ENCODE assay signal across 14 cellular contexts in the genomic region with DNA sequence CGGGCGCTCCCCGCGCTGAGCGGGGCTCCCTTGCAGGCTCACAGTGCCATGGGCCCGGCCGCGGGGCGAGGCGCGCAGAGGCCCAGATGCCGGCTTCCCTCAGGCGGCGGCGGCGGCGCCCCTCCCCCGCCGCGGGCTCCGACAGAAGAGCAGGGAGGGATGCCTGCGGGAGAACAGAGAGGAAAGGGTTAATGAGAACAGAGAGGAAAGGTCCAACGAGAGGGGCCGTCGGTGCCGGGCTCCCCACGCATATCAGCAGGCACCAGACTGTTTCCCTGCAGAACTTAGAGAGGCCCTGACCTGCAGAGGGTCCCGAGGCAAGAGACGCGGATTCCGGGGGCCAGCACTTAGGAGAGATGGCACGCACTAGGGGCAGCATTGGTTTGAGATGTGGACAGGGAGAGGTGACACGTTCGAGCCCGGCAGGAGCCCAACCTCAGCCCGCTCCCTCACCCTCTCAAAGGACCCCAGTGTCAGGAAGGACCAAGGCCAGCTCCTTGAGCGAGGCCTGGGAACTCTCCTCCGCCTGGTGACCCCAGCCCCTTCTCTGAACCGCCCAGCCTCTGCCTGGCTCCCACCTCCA. TPM values are rescaled to one million over a fixed set of nuclear protein-coding genes. Genes with fewer than 3 reads are reported as not detected.
A peak's percentile ranks its signal among the peaks of the same experiment; 100 is the strongest.
DNase-seq lines count a peak whose midpoint lies in the region; ATAC-seq and TF ChIP-seq lines count a peak whose summit lies in the region.
"Had no signal": no experiment of that assay in that cellular context is flagged by ENCODE, and none has a peak within 500 bp of the region (broad histone marks: within the 10 kb centered on the region; RNA-seq: fewer than 3 reads in every experiment).

No MANE protein-coding gene starts in this region.

- H3K9me3 Mint-ChIP-seq in GM23338 (no peaks in the 10 kb centered on the region), nephron (no peaks in the 10 kb centered on the region), osteocyte (ENCODE audit: unreplicated experiment) (no peaks in the 10 kb centered on the region)
- H3K9me3 Mint-ChIP-seq: activated CD4-positive, alpha-beta T cell treated with anti-CD3 and anti-CD28 coated beads, Interleukin-2, amount 10 ng/mL, durations not matched to agents 7 days and 5 days had no signal

- peaks cover 59% of the 10 kb centered on the region for H3K27me3 Mint-ChIP-seq in GM23338 (ENCODE audit: insufficient read depth, low read depth, poor library complexity)
- H3K27me3 Mint-ChIP-seq in nephron (ENCODE audit: low read depth), result peaks cover 88% of the 10 kb centered on the region
- H3K27me3 Mint-ChIP-seq in osteocyte (ENCODE audit: unreplicated experiment), result peaks cover 56% of the 10 kb centered on the region

- peaks cover 18% of the 10 kb centered on the region for H3F3A ChIP-seq in GM23338 (replicated peaks; ENCODE audit: low read depth)

- H3K27ac Mint-ChIP-seq in GM23338 (no peak overlapping the region), nephron (no peak overlapping the region), osteocyte (ENCODE audit: unreplicated experiment) (no peak overlapping the region)
- H3K27ac Mint-ChIP-seq: activated CD4-positive, alpha-beta T cell treated with anti-CD3 and anti-CD28 coated beads, Interleukin-2, amount 10 ng/mL, durations not matched to agents 7 days and 5 days had no signal

- DNase-seq in GM23338 (ENCODE audit: low spot score) (peak; percentile 82), ecto neural progenitor cell (ENCODE audit: low spot score) (peak; percentile 66), cerebellar cortex (ENCODE audit: low spot score) (no peak), NCI-H82 (lab: John Stamatoyannopoulos, UW) (no peak), DMS114 treated with DMSO at 0.1 percent for 48 hours (lab: John Stamatoyannopoulos, UW; ENCODE audit: unreplicated experiment) (no peak), osteocyte (ENCODE audit: extremely low spot score, unreplicated experiment) (no peak)
- DNase-seq: activated CD4-positive, alpha-beta T cell treated with anti-CD3 and anti-CD28 coated beads, Interleukin-2, amount 10 ng/mL, durations not matched to agents 7 days and 5 days; central memory CD4-positive, alpha-beta T cell; NCI-H226; sigmoid colon had no signal

- no peak overlapping the region for H3K9ac ChIP-seq in BLaER1 treated with 17β-estradiol and CSF1 and Interleukin-3, amounts not matched to agents 10 nM and 100 nM

- no peak for TF ChIP-seq CTCF in GM23338 (conservative IDR thresholded peaks at IDR 0.05; ENCODE audit: low read depth in 2 of 2)
- no peak for TF ChIP-seq CTCF in nephron (IDR thresholded peaks at IDR 0.05; ENCODE audit: unreplicated experiment in 3 of 3)
- no peak for TF ChIP-seq CTCF in osteocyte (IDR thresholded peaks at IDR 0.05)

- H3K4me3 Mint-ChIP-seq in GM23338 (peak overlapping the region; percentile 67), nephron (peak overlapping the region in 2 of 3 experiments; percentile 56 to 70), osteocyte (ENCODE audit: unreplicated experiment) (no peak overlapping the region)
- H3K4me3 Mint-ChIP-seq: activated CD4-positive, alpha-beta T cell treated with anti-CD3 and anti-CD28 coated beads, Interleukin-2, amount 10 ng/mL, durations not matched to agents 7 days and 5 days had no signal

- peak overlapping the region; percentile 78; the same call in 1 of the 2 replicates for H2AFZ ChIP-seq in GM23338
- H2AFZ ChIP-seq: PC-9 had no signal

- H3K36me3 Mint-ChIP-seq in GM23338 (ENCODE audit: low read depth) (no peaks in the 10 kb centered on the region; the same call in 2 of the 3 replicates), nephron (ENCODE audit: low read depth) (no peaks in the 10 kb centered on the region), osteocyte (ENCODE audit: unreplicated experiment) (no peaks in the 10 kb centered on the region)

- ATAC-seq in GM23338, result peak; percentile 30

- H3K4me1 ChIP-seq in BLaER1 treated with 17β-estradiol and CSF1 and Interleukin-3, amounts not matched to agents 10 nM and 100 nM, result peaks cover 23 to 72% (median 54%) of the 10 kb centered on the region in 10 experiments
- peaks cover 40% of the 10 kb centered on the region for H3K4me1 ChIP-seq in GM23338 (ENCODE audit: insufficient read depth)

- no peaks in the 10 kb centered on the region for H3K9me3 ChIP-seq in BLaER1 treated with 17β-estradiol and CSF1 and Interleukin-3, amounts not matched to agents 10 nM and 100 nM (replicated peaks in 1 of 11)
- H3K9me3 ChIP-seq: sigmoid colon had no signal

- H3K36me3 ChIP-seq in BLaER1 treated with 17β-estradiol and CSF1 and Interleukin-3, amounts not matched to agents 10 nM and 100 nM, result no peaks in the 10 kb centered on the region
- H3K36me3 ChIP-seq in GM23338 (ENCODE audit: insufficient read depth), result no peaks in the 10 kb centered on the region
- H3K36me3 ChIP-seq: sigmoid colon had no signal

- H3K4me3 ChIP-seq in BLaER1 treated with 17β-estradiol and CSF1 and Interleukin-3, amounts not matched to agents 10 nM and 100 nM, result peak overlapping the region in 2 of 10 experiments; percentile 25 to 40; a peak in 1 of 20 replicates
- peak overlapping the region; percentile 54 for H3K4me3 ChIP-seq in GM23338
- H3K4me3 ChIP-seq: PC-9 had no signal

- peaks cover 56 to 69% (median 62%) of the 10 kb centered on the region in 11 experiments for H3K27me3 ChIP-seq in BLaER1 treated with 17β-estradiol and CSF1 and Interleukin-3, amounts not matched to agents 10 nM and 100 nM
- peaks cover 45% of the 10 kb centered on the region for H3K27me3 ChIP-seq in GM23338 (ENCODE audit: insufficient read depth)

- H4K20me1 ChIP-seq in BLaER1 treated with 17β-estradiol and CSF1 and Interleukin-3, amounts not matched to agents 10 nM and 100 nM, result peaks cover 0 to 33% (median 0%) of the 10 kb centered on the region in 11 experiments; a peak in 7 of 22 replicates
- H4K20me1 ChIP-seq in GM23338 (replicated peaks; ENCODE audit: insufficient read depth), result peaks cover 5% of the 10 kb centered on the region; the same call in 1 of the 2 replicates

- H3K79me2 ChIP-seq in GM23338 (replicated peaks; ENCODE audit: insufficient read depth), result no peaks in the 10 kb centered on the region; the same call in 1 of the 2 replicates

- H3K27ac ChIP-seq in BLaER1 treated with 17β-estradiol and CSF1 and Interleukin-3, amounts not matched to agents 10 nM and 100 nM, result no peak overlapping the region
- H3K27ac ChIP-seq in GM23338 (ENCODE audit: low read depth), result no peak overlapping the region
- H3K27ac ChIP-seq: PC-9, sigmoid colon had no signal

- H3K4me1 Mint-ChIP-seq in GM23338 (peaks cover 60% of the 10 kb centered on the region), nephron (peaks cover 20% of the 10 kb centered on the region), osteocyte (ENCODE audit: unreplicated experiment) (peaks cover 19% of the 10 kb centered on the region)

- no peaks in the 10 kb centered on the region for H3K9me2 ChIP-seq in GM23338 (ENCODE audit: insufficient read depth)

- H3K4me2 ChIP-seq in BLaER1 treated with 17β-estradiol and CSF1 and Interleukin-3, amounts not matched to agents 10 nM and 100 nM, result peak overlapping the region in 10 of 11 experiments; percentile 24 to 88 (median 46); a peak in 12 of 22 replicates
- H3K4me2 ChIP-seq in GM23338, result peak overlapping the region; percentile 88
- H3K4me2 ChIP-seq: PC-9 had no signal

TF ChIP-seq in GM23338, 12 proteins besides CTCF, POLR2A, EP300 and RAD21:
- TF ChIP-seq, protein P1, sequence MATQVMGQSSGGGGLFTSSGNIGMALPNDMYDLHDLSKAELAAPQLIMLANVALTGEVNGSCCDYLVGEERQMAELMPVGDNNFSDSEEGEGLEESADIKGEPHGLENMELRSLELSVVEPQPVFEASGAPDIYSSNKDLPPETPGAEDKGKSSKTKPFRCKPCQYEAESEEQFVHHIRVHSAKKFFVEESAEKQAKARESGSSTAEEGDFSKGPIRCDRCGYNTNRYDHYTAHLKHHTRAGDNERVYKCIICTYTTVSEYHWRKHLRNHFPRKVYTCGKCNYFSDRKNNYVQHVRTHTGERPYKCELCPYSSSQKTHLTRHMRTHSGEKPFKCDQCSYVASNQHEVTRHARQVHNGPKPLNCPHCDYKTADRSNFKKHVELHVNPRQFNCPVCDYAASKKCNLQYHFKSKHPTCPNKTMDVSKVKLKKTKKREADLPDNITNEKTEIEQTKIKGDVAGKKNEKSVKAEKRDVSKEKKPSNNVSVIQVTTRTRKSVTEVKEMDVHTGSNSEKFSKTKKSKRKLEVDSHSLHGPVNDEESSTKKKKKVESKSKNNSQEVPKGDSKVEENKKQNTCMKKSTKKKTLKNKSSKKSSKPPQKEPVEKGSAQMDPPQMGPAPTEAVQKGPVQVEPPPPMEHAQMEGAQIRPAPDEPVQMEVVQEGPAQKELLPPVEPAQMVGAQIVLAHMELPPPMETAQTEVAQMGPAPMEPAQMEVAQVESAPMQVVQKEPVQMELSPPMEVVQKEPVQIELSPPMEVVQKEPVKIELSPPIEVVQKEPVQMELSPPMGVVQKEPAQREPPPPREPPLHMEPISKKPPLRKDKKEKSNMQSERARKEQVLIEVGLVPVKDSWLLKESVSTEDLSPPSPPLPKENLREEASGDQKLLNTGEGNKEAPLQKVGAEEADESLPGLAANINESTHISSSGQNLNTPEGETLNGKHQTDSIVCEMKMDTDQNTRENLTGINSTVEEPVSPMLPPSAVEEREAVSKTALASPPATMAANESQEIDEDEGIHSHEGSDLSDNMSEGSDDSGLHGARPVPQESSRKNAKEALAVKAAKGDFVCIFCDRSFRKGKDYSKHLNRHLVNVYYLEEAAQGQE (IDR thresholded peaks at IDR 0.05; ENCODE audit: unreplicated experiment), result peak; percentile 68
- TF ChIP-seq ZNF114 (CRISPR knock-in tag; IDR thresholded peaks at IDR 0.05), result no peak
- TF ChIP-seq EZH2 (IDR thresholded peaks at IDR 0.05; ENCODE audit: low read depth, unreplicated experiment), result peak; percentile 54
- no peak for TF ChIP-seq CREB1 (CRISPR knock-in tag; IDR thresholded peaks at IDR 0.05; ENCODE audit: low read depth)

RNA-seq across cellular contexts. Expression of a gene that starts 9.1 kb away (rescaled TPM):
- 17.0 and 22.1 TPM in 2 replicates for total RNA-seq in GM23338 (2014; rRNA removed; shearing (Covaris generic))
- 3.4 and 5.7 TPM in 2 replicates for polyA plus RNA-seq in GM23338 (2016; fragmentation: Nextera tagmentation; extraction: Ambion mirVana)
- total RNA-seq in osteocyte, result 2.6 and 2.7 TPM in 2 replicates
- total RNA-seq: M059J, PC-9 had no signal

RNA-seq across cellular contexts. Expression of a gene that starts 30.1 kb away (rescaled TPM):
- 30.1 and 34.4 TPM in 2 replicates for total RNA-seq in GM23338 (2014; rRNA removed; shearing (Covaris generic))
- 50.4 and 60.5 TPM in 2 replicates for polyA plus RNA-seq in GM23338 (2016; fragmentation: Nextera tagmentation; extraction: Ambion mirVana)
- total RNA-seq in osteocyte, result 10.3 and 11.2 TPM in 2 replicates

RNA-seq across cellular contexts. Expression of a gene that starts 45.9 kb away (rescaled TPM):
- 3.9 and 4.4 TPM in 2 replicates for total RNA-seq in GM23338 (2014; rRNA removed; shearing (Covaris generic))
- 1.5 and 2.8 TPM in 2 replicates for polyA plus RNA-seq in GM23338 (2016; fragmentation: Nextera tagmentation; extraction: Ambion mirVana)
- 0.73 and 0.84 TPM in 2 replicates for total RNA-seq in osteocyte

Comparison
In these comparisons a context has a peak if more than half of its experiments do, and no peak if none do; other contexts are left out.
1. DNase-seq: peak in GM23338 (single experiment) and ecto neural progenitor cell (single experiment); none in cerebellar cortex (single experiment), NCI-H82 (single experiment), DMS114 treated with DMSO at 0.1 percent for 48 hours (single experiment) and osteocyte (single experiment).